ENCODE assay signal across 8 cellular contexts in genomic region chr12:121015825-121016766, GRCh38. TPM values are rescaled to one million over a fixed set of nuclear protein-coding genes. Genes with fewer than 3 reads are reported as not detected.
DNase-seq lines count a peak whose midpoint lies in the region; ATAC-seq and TF ChIP-seq lines count a peak whose summit lies in the region.

TSS of gene C12orf43 (minus strand) at chr12:121016487. CDS start at chr12:121016474, 13 bp downstream.

- BruUV-seq in PC-9 (replicated peaks; lab: Mats Ljungman, UMichigan), result TSS peak; percentile 59

- CTCF ChIA-PET in PC-9 (lab: Charles Lee), result no interaction called here

- H3F3A ChIP-seq in PC-9 (ENCODE audit: insufficient read depth, low read depth), result no peaks in the 10 kb centered on the region

- H3K9ac ChIP-seq in muscle layer of colon (ENCODE audit: low read length), result peak within 1 kb of the TSS; percentile 75

- H3K4me1 ChIP-seq in PC-9 (replicated peaks; ENCODE audit: insufficient read depth) (no peaks in the 10 kb centered on the region; the same call in 1 of the 2 replicates), esophagus (ENCODE audit: control insufficient read depth in 2 of 2, insufficient read depth in 2 of 2, low read length in 1 of 2) (peaks cover 2 to 6% of the 10 kb centered on the region in 2 donors), muscle layer of colon (ENCODE audit: insufficient read depth, low read length) (peaks cover 11% of the 10 kb centered on the region)

- peak within 1 kb of the TSS; percentile 68 for H2AFZ ChIP-seq in PC-9

- peak within 1 kb of the TSS; percentile 88 for H3K4me2 ChIP-seq in PC-9

- H3K27me3 ChIP-seq in PC-9 (ENCODE audit: insufficient read depth, low read depth), result no peaks in the 10 kb centered on the region
- no peaks in the 10 kb centered on the region for H3K27me3 ChIP-seq in esophagus (ENCODE audit: control insufficient read depth in 1 of 2, insufficient read depth in 2 of 2, low read length in 2 of 2)
- no peaks in the 10 kb centered on the region for H3K27me3 ChIP-seq in muscle layer of colon (ENCODE audit: control insufficient read depth in 1 of 2, insufficient read depth in 2 of 2, low read length in 2 of 2)

- in situ Hi-C loops in KBM-7 (cut with MboI; ENCODE audit: low pct_unique_long_range_greater_than_20kb, low sequenced_read_pairs), result no loop called here

- TF ChIP-seq CTCF in PC-9 (conservative IDR thresholded peaks at IDR 0.05), result no peak

- H4K20me1 ChIP-seq in PC-9 (ENCODE audit: insufficient read depth), result no peaks in the 10 kb centered on the region

- intact Hi-C loops in PC-9 (cut with micrococcal nuclease; ENCODE audit: unreplicated experiment), result no loop called here

- 1 to 2% methylated on average over 34 of the region's 34 CpGs for WGBS in esophagus, 2 donors

- DNase-seq in DMS53 treated with DMSO at 0.1 percent for 48 hours (lab: John Stamatoyannopoulos, UW; ENCODE audit: unreplicated experiment), result peak; percentile 89
- peak; percentile 87 for DNase-seq in KBM-7
- DNase-seq in PC-9, result peak; percentile 81
- peak; percentile 84 for DNase-seq in activated T-cell treated with anti-CD3 and anti-CD28 coated beads for 48 hours (ENCODE audit: low read depth)
- DNase-seq in stimulated activated CD8-positive, alpha-beta memory T cell treated with anti-CD3 and anti-CD28 coated beads, Interleukin-7, amount 100 ng/mL, for 1 hour (ENCODE audit: low read depth in 2 of 2), result peak; percentile 78 to 81

- ATAC-seq in GM21723 (IDR thresholded peaks at IDR 0.05; ENCODE audit: unreplicated experiment), result peak; percentile 95

- peak within 1 kb of the TSS; percentile 66 for H3K4me3 ChIP-seq in PC-9
- H3K4me3 ChIP-seq in esophagus (ENCODE audit: low read depth in 1 of 2, low read length in 2 of 2), result peak within 1 kb of the TSS; percentile 90 to 95
- H3K4me3 ChIP-seq in muscle layer of colon (ENCODE audit: low read depth in 1 of 2, low read length in 2 of 2), result peak within 1 kb of the TSS; percentile 84 to 96

- no peaks in the 10 kb centered on the region for H3K9me2 ChIP-seq in PC-9 (ENCODE audit: insufficient read depth)

- H3K27ac ChIP-seq in PC-9, result peak within 1 kb of the TSS; percentile 50
- peak within 1 kb of the TSS; percentile 85 to 88 for H3K27ac ChIP-seq in esophagus (ENCODE audit: low read depth in 2 of 2, low read length in 1 of 2)
- H3K27ac ChIP-seq in muscle layer of colon (ENCODE audit: low read depth, low read length), result peak within 1 kb of the TSS; percentile 57

- POLR2A ChIA-PET in PC-9 (lab: Charles Lee; ENCODE audit: unreplicated experiment), result interaction anchor here (0.8 kb wide), 1 partner anchor 707 kb away, joined by 5 read pairs; no protein-coding TSS in a partner anchor

- H3K79me2 ChIP-seq in PC-9 (ENCODE audit: low read depth), result peaks cover 15% of the 10 kb centered on the region

- no peaks in the 10 kb centered on the region for H3K9me3 ChIP-seq in PC-9 (ENCODE audit: insufficient read depth, low read depth)
- no peaks in the 10 kb centered on the region for H3K9me3 ChIP-seq in esophagus (ENCODE audit: control insufficient read depth in 2 of 2, insufficient read depth in 1 of 2, low read depth in 1 of 2, low read length in 1 of 2)
- no peaks in the 10 kb centered on the region for H3K9me3 ChIP-seq in muscle layer of colon (ENCODE audit: low read length)

- H3K36me3 ChIP-seq in PC-9 (ENCODE audit: low read depth) (no peaks in the 10 kb centered on the region), esophagus (ENCODE audit: control insufficient read depth in 2 of 2, insufficient read depth in 2 of 2, low read length in 1 of 2) (peaks cover 2 to 4% of the 10 kb centered on the region in 2 donors), muscle layer of colon (ENCODE audit: insufficient read depth, low read length) (peaks cover 12% of the 10 kb centered on the region)

RNA-seq across cellular contexts. Expression of gene C12orf43, which starts in this region (rescaled TPM):
- 14.7 and 14.8 TPM in 2 replicates for total RNA-seq in PC-9 (2021)
- polyA plus RNA-seq in esophagus, result 1 to 10 TPM; 5.4 to 9.2 TPM

Comparison
In these comparisons a context has a peak if more than half of its experiments do, and no peak if none do; other contexts are left out.
1. Peak in every context shown above with its lines: DNase-seq, ATAC-seq, H3K4me3 ChIP-seq and H3K27ac ChIP-seq.